Comparison of ENCODE assay signal across 22 cellular contexts in genomic region chr11:125320347-125321122, GRCh38.
"Had no signal": no experiment of that assay in that cellular context is flagged by ENCODE, and none has a peak within 500 bp of the region (broad histone marks: within the 10 kb centered on the region; RNA-seq: fewer than 3 reads in every experiment).

No MANE protein-coding gene starts in this region.

- H3K36me3 Mint-ChIP-seq: immature natural killer cell, naive B cell had no signal

- H3K27me3 ChIP-seq: sigmoid colon, vagina had no signal

- H3K27ac Mint-ChIP-seq: activated naive CD8-positive, alpha-beta T cell treated with anti-CD3 and anti-CD28 coated beads, Interleukin-2, amount 50 U/mL, for 24 hours; dendritic cell treated with granulocyte-macrophage colony-stimulating factor and Interleukin-4, amounts not matched to agents 40 ng/mL and 50 ng/mL, for 4 days; immature natural killer cell; naive B cell; T-helper 2 cell treated with Interferon-gamma antibody and Interleukin-4, amounts not matched to agents 5 μg/mL and 100 μg/mL, for 36 hours; type B pancreatic cell had no signal

- H3K27ac ChIP-seq: lower lobe of right lung, sigmoid colon, thoracic aorta, vagina, VCaP had no signal

- H3K4me1 ChIP-seq: lower lobe of right lung had no signal

- H3K4me3 ChIP-seq: lower lobe of right lung, sigmoid colon, smooth muscle cell, thoracic aorta, vagina had no signal

- H3K36me3 ChIP-seq: lower lobe of right lung, sigmoid colon, thoracic aorta, vagina had no signal

- ATAC-seq: activated naive CD8-positive, alpha-beta T cell treated with anti-CD3 and anti-CD28 coated beads, Interleukin-2, amount 50 U/mL, for 24 hours; left lobe of liver; lower lobe of right lung had no signal

- H3K9me3 ChIP-seq: lower lobe of right lung, sigmoid colon, thoracic aorta, vagina had no signal

- DNase-seq: activated gamma-delta T cell; activated naive CD4-positive, alpha-beta T cell treated with anti-CD3 and anti-CD28 coated beads, Interleukin-2, amount 50 U/mL, for 16 hours; activated naive CD8-positive, alpha-beta T cell treated with anti-CD3 and anti-CD28 coated beads, Interleukin-2, amount 50 U/mL, for 24 hours; effector CD4-positive, alpha-beta T cell; erythroblast; foreskin fibroblast; immature natural killer cell; lower lobe of right lung; mesendoderm; naive B cell; sigmoid colon; stimulated activated CD4-positive, alpha-beta T cell treated with anti-CD3 and anti-CD28 coated beads, Interleukin-15, amount 100 ng/mL, for 24 hours; stimulated activated CD4-positive, alpha-beta T cell treated with anti-CD3 and anti-CD28 coated beads, Interleukin-2, amount 100 ng/mL, for 48 hours; stimulated activated naive CD4-positive, alpha-beta T cell treated with Interleukin-2 at 50 U/mL for 16 hours had no signal

- H3K4me3 Mint-ChIP-seq: activated naive CD8-positive, alpha-beta T cell treated with anti-CD3 and anti-CD28 coated beads, Interleukin-2, amount 50 U/mL, for 24 hours; dendritic cell treated with granulocyte-macrophage colony-stimulating factor and Interleukin-4, amounts not matched to agents 40 ng/mL and 50 ng/mL, for 4 days; immature natural killer cell; naive B cell; T-helper 2 cell treated with Interferon-gamma antibody and Interleukin-4, amounts not matched to agents 5 μg/mL and 100 μg/mL, for 36 hours; type B pancreatic cell had no signal

- H3K4me1 Mint-ChIP-seq: activated naive CD8-positive, alpha-beta T cell treated with anti-CD3 and anti-CD28 coated beads, Interleukin-2, amount 50 U/mL, for 24 hours; immature natural killer cell; naive B cell had no signal

- H3K9me3 Mint-ChIP-seq: activated naive CD8-positive, alpha-beta T cell treated with anti-CD3 and anti-CD28 coated beads, Interleukin-2, amount 50 U/mL, for 24 hours; dendritic cell treated with granulocyte-macrophage colony-stimulating factor and Interleukin-4, amounts not matched to agents 40 ng/mL and 50 ng/mL, for 4 days; immature natural killer cell; T-helper 2 cell treated with Interferon-gamma antibody and Interleukin-4, amounts not matched to agents 5 μg/mL and 100 μg/mL, for 36 hours had no signal
